1 cellular context compared by ENCODE assay signal in genomic region chr2:44169155-44169898, GRCh38.
A peak's percentile ranks its signal among the peaks of the same experiment; 100 is the strongest.
TF ChIP-seq lines count a peak whose summit lies in the region.

No MANE protein-coding gene starts in this region.

TF ChIP-seq in HepG2, 621 proteins besides CTCF, POLR2A, EP300 and RAD21 (continued from another document and continues in another):
- TF ChIP-seq, protein P1, sequence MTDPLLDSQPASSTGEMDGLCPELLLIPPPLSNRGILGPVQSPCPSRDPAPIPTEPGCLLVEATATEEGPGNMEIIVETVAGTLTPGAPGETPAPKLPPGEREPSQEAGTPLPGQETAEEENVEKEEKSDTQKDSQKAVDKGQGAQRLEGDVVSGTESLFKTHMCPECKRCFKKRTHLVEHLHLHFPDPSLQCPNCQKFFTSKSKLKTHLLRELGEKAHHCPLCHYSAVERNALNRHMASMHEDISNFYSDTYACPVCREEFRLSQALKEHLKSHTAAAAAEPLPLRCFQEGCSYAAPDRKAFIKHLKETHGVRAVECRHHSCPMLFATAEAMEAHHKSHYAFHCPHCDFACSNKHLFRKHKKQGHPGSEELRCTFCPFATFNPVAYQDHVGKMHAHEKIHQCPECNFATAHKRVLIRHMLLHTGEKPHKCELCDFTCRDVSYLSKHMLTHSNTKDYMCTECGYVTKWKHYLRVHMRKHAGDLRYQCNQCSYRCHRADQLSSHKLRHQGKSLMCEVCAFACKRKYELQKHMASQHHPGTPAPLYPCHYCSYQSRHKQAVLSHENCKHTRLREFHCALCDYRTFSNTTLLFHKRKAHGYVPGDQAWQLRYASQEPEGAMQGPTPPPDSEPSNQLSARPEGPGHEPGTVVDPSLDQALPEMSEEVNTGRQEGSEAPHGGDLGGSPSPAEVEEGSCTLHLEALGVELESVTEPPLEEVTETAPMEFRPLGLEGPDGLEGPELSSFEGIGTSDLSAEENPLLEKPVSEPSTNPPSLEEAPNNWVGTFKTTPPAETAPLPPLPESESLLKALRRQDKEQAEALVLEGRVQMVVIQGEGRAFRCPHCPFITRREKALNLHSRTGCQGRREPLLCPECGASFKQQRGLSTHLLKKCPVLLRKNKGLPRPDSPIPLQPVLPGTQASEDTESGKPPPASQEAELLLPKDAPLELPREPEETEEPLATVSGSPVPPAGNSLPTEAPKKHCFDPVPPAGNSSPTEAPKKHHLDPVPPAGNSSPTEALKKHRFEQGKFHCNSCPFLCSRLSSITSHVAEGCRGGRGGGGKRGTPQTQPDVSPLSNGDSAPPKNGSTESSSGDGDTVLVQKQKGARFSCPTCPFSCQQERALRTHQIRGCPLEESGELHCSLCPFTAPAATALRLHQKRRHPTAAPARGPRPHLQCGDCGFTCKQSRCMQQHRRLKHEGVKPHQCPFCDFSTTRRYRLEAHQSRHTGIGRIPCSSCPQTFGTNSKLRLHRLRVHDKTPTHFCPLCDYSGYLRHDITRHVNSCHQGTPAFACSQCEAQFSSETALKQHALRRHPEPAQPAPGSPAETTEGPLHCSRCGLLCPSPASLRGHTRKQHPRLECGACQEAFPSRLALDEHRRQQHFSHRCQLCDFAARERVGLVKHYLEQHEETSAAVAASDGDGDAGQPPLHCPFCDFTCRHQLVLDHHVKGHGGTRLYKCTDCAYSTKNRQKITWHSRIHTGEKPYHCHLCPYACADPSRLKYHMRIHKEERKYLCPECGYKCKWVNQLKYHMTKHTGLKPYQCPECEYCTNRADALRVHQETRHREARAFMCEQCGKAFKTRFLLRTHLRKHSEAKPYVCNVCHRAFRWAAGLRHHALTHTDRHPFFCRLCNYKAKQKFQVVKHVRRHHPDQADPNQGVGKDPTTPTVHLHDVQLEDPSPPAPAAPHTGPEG (CRISPR knock-in tag; IDR thresholded peaks at IDR 0.05), result no peak
- 0 out of 2 replicates have a peak, but pooled peaks have one; percentile 35 for TF ChIP-seq NR1H2 (CRISPR knock-in tag; IDR thresholded peaks at IDR 0.05; ENCODE audit: borderline replicate concordance, low read depth)
- TF ChIP-seq ZNF552 (CRISPR knock-in tag; IDR thresholded peaks at IDR 0.05; ENCODE audit: borderline replicate concordance), result 0 out of 2 replicates have a peak, but pooled peaks have one; percentile 1
- peak; percentile 61; the same call in 1 of the 2 replicates for TF ChIP-seq ZNF687 (CRISPR knock-in tag; IDR thresholded peaks at IDR 0.05)
- TF ChIP-seq, protein P2, sequence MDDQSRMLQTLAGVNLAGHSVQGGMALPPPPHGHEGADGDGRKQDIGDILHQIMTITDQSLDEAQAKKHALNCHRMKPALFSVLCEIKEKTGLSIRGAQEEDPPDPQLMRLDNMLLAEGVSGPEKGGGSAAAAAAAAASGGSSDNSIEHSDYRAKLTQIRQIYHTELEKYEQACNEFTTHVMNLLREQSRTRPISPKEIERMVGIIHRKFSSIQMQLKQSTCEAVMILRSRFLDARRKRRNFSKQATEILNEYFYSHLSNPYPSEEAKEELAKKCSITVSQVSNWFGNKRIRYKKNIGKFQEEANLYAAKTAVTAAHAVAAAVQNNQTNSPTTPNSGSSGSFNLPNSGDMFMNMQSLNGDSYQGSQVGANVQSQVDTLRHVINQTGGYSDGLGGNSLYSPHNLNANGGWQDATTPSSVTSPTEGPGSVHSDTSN (CRISPR knock-in tag; IDR thresholded peaks at IDR 0.05; ENCODE audit: borderline replicate concordance), result no peak
- no peak for TF ChIP-seq ARHGAP35 (CRISPR knock-in tag; IDR thresholded peaks at IDR 0.05; ENCODE audit: borderline replicate concordance)
- TF ChIP-seq MIER3 (CRISPR knock-in tag; IDR thresholded peaks at IDR 0.05; ENCODE audit: borderline replicate concordance), result no peak; the same call in 1 of the 2 replicates
- TF ChIP-seq ETV5 (CRISPR knock-in tag; IDR thresholded peaks at IDR 0.05; ENCODE audit: borderline replicate concordance), result no peak
- TF ChIP-seq CC2D1A (CRISPR knock-in tag; IDR thresholded peaks at IDR 0.05), result no peak
- no peak for TF ChIP-seq PCBP1 (IDR thresholded peaks at IDR 0.05; ENCODE audit: borderline replicate concordance, low read depth, low read length)
- TF ChIP-seq ZNF260 (CRISPR knock-in tag; IDR thresholded peaks at IDR 0.05; ENCODE audit: borderline replicate concordance, low read depth), result no peak
- TF ChIP-seq ZFP91 (CRISPR knock-in tag; IDR thresholded peaks at IDR 0.05; ENCODE audit: borderline replicate concordance), result peak; percentile 83; the same call in 1 of the 2 replicates
- TF ChIP-seq ZNF331 (CRISPR knock-in tag; IDR thresholded peaks at IDR 0.05), result no peak
- TF ChIP-seq PHF8 (CRISPR knock-in tag; IDR thresholded peaks at IDR 0.05), result peak; percentile 15; the same call in 1 of the 2 replicates
- no peak for TF ChIP-seq ZNF496 (CRISPR knock-in tag; IDR thresholded peaks at IDR 0.05; ENCODE audit: insufficient replicate concordance)
- TF ChIP-seq MIER2 (CRISPR knock-in tag; IDR thresholded peaks at IDR 0.05), result no peak
- TF ChIP-seq ZNF710 (CRISPR knock-in tag; IDR thresholded peaks at IDR 0.05; ENCODE audit: borderline replicate concordance), result no peak
- TF ChIP-seq, protein P3, sequence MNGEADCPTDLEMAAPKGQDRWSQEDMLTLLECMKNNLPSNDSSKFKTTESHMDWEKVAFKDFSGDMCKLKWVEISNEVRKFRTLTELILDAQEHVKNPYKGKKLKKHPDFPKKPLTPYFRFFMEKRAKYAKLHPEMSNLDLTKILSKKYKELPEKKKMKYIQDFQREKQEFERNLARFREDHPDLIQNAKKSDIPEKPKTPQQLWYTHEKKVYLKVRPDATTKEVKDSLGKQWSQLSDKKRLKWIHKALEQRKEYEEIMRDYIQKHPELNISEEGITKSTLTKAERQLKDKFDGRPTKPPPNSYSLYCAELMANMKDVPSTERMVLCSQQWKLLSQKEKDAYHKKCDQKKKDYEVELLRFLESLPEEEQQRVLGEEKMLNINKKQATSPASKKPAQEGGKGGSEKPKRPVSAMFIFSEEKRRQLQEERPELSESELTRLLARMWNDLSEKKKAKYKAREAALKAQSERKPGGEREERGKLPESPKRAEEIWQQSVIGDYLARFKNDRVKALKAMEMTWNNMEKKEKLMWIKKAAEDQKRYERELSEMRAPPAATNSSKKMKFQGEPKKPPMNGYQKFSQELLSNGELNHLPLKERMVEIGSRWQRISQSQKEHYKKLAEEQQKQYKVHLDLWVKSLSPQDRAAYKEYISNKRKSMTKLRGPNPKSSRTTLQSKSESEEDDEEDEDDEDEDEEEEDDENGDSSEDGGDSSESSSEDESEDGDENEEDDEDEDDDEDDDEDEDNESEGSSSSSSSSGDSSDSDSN (CRISPR knock-in tag; IDR thresholded peaks at IDR 0.05), result peak; percentile 91; the same call in 1 of the 2 replicates
- no peak for TF ChIP-seq DR1 (CRISPR knock-in tag; IDR thresholded peaks at IDR 0.05)
- TF ChIP-seq, protein P4, sequence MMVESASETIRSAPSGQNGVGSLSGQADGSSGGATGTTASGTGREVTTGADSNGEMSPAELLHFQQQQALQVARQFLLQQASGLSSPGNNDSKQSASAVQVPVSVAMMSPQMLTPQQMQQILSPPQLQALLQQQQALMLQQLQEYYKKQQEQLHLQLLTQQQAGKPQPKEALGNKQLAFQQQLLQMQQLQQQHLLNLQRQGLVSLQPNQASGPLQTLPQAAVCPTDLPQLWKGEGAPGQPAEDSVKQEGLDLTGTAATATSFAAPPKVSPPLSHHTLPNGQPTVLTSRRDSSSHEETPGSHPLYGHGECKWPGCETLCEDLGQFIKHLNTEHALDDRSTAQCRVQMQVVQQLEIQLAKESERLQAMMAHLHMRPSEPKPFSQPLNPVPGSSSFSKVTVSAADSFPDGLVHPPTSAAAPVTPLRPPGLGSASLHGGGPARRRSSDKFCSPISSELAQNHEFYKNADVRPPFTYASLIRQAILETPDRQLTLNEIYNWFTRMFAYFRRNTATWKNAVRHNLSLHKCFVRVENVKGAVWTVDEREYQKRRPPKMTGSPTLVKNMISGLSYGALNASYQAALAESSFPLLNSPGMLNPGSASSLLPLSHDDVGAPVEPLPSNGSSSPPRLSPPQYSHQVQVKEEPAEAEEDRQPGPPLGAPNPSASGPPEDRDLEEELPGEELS (CRISPR knock-in tag; IDR thresholded peaks at IDR 0.05), result no peak
- TF ChIP-seq SOX5 (CRISPR knock-in tag; IDR thresholded peaks at IDR 0.05; ENCODE audit: borderline replicate concordance), result no peak
- no peak for TF ChIP-seq CBFB (CRISPR knock-in tag; IDR thresholded peaks at IDR 0.05)
- no peak for TF ChIP-seq RNF219 (CRISPR knock-in tag; IDR thresholded peaks at IDR 0.05)
- no peak for TF ChIP-seq MEIS1 (CRISPR knock-in tag; IDR thresholded peaks at IDR 0.05; ENCODE audit: borderline replicate concordance)
- TF ChIP-seq SRF (IDR thresholded peaks at IDR 0.05; ENCODE audit: low read depth, low read length), result no peak
- TF ChIP-seq ZNF850 (CRISPR knock-in tag; conservative IDR thresholded peaks at IDR 0.05), result no peak
- no peak for TF ChIP-seq FLYWCH1 (CRISPR knock-in tag; IDR thresholded peaks at IDR 0.05)
- no peak for TF ChIP-seq CREB1 (IDR thresholded peaks at IDR 0.05)
- TF ChIP-seq CREB1 (CRISPR knock-in tag; IDR thresholded peaks at IDR 0.05), result no peak
- peak; percentile 18; the same call in 1 of the 2 replicates for TF ChIP-seq SIN3B (IDR thresholded peaks at IDR 0.05; ENCODE audit: low read length)
- TF ChIP-seq MYC (CRISPR knock-in tag; IDR thresholded peaks at IDR 0.05; ENCODE audit: borderline replicate concordance), result no peak
- no peak for TF ChIP-seq ZNF543 (CRISPR knock-in tag; IDR thresholded peaks at IDR 0.05)
- no peak for TF ChIP-seq ZSCAN25 (CRISPR knock-in tag; IDR thresholded peaks at IDR 0.05)
